Comparison of ENCODE assay signal across 12 cellular contexts in genomic region chr16:69937465-69937951, GRCh38. TPM values are rescaled to one million over a fixed set of nuclear protein-coding genes. Genes with fewer than 3 reads are reported as not detected.
DNase-seq lines count a peak whose midpoint lies in the region; ATAC-seq and TF ChIP-seq lines count a peak whose summit lies in the region.
"Had no signal": no experiment of that assay in that cellular context is flagged by ENCODE, and none has a peak within 500 bp of the region (broad histone marks: within the 10 kb centered on the region; RNA-seq: fewer than 3 reads in every experiment).

No MANE protein-coding gene starts in this region.

- ATAC-seq in left ventricle myocardium superior (no peak), GM21528 (IDR thresholded peaks at IDR 0.05; ENCODE audit: low FRiP score, unreplicated experiment) (no peak), HG02571 (IDR thresholded peaks at IDR 0.05; ENCODE audit: unreplicated experiment) (no peak)
- ATAC-seq: activated naive CD8-positive, alpha-beta T cell treated with anti-CD3 and anti-CD28 coated beads, Interleukin-2, amount 50 U/mL, for 24 hours; esophagus mucosa had no signal

- H3K4me1 ChIP-seq in left ventricle myocardium inferior (peaks cover 5% of the 10 kb centered on the region), tibial artery (peaks cover 0 to 75% (median 33%) of the 10 kb centered on the region in 4 donors)

- H3K27ac ChIP-seq in left ventricle myocardium inferior (replicated peaks) = no peak overlapping the region
- peak overlapping the region; percentile 96 to 97 for H3K27ac ChIP-seq in tibial artery

- DNase-seq in left ventricle myocardium inferior (no peak), left ventricle myocardium superior (no peak), astrocyte of the cerebellum (ENCODE audit: low read depth) (no peak), iPS-NIHi7 (ENCODE audit: extremely low spot score) (peak; percentile 60), tibial artery (peak in 1 of 2 donors; percentile 63), SIG-M5 treated with dmso at 0.1 percent for 504 hours (lab: John Stamatoyannopoulos, UW; ENCODE audit: unreplicated experiment) (no peak)
- DNase-seq: activated naive CD8-positive, alpha-beta T cell treated with anti-CD3 and anti-CD28 coated beads, Interleukin-2, amount 50 U/mL, for 24 hours; stimulated activated CD4-positive, alpha-beta T cell treated with anti-CD3 and anti-CD28 coated beads, Interleukin-12 subunit alpha, Interleukin-12 subunit beta, amount 100 ng/mL, for 4 hours; stimulated activated naive CD4-positive, alpha-beta T cell treated with Interleukin-2 at 50 U/mL for 16 hours had no signal

- TF ChIP-seq CTCF in left ventricle myocardium inferior (IDR thresholded peaks at IDR 0.05; ENCODE audit: borderline replicate concordance) (peak; percentile 30), astrocyte of the cerebellum (IDR thresholded peaks at IDR 0.05; ENCODE audit: low read depth, low read length, missing control alignments) (peak; percentile 47), tibial artery (IDR thresholded peaks at IDR 0.05) (no peak)

- H3K27me3 ChIP-seq in left ventricle myocardium inferior (ENCODE audit: low read depth) = no peaks in the 10 kb centered on the region
- no peaks in the 10 kb centered on the region for H3K27me3 ChIP-seq in tibial artery

- in situ Hi-C loops in astrocyte of the cerebellum (cut with HindIII; ENCODE audit: low sequenced_read_pairs) = no loop called here

- H3K36me3 ChIP-seq in left ventricle myocardium inferior (peaks cover 88% of the 10 kb centered on the region), tibial artery (peaks cover 81 to 93% (median 89%) of the 10 kb centered on the region in 3 donors)

- no peaks in the 10 kb centered on the region for H3K9me3 ChIP-seq in left ventricle myocardium inferior (replicated peaks)
- H3K9me3 ChIP-seq in tibial artery = no peaks in the 10 kb centered on the region

- H3K4me3 ChIP-seq in left ventricle myocardium inferior (no peak overlapping the region), astrocyte of the cerebellum (ENCODE audit: low read depth, low read length) (no peak overlapping the region), tibial artery (no peak overlapping the region)

- intact Hi-C loops in left ventricle myocardium inferior (cut with micrococcal nuclease) (no loop called here), left ventricle myocardium superior (cut with micrococcal nuclease) (no loop called here), tibial artery (cut with DNase I; ENCODE audit: low total_unique reads) (no loop called here)

RNA-seq across cellular contexts. Expression of gene CLEC18A, which starts 13.6 kb away (rescaled TPM):
- total RNA-seq in left ventricle myocardium inferior = 0.22 TPM
- total RNA-seq in left ventricle myocardium superior = 0.27 TPM

Comparison
In these comparisons a context has a peak if more than half of its experiments do, and no peak if none do; other contexts are left out.
1. CTCF ChIP-seq: peak in left ventricle myocardium inferior (single experiment) and astrocyte of the cerebellum (single experiment); none in tibial artery (0 of 2).